Comparison of ENCODE assay signal across 15 cellular contexts in the genomic region with DNA sequence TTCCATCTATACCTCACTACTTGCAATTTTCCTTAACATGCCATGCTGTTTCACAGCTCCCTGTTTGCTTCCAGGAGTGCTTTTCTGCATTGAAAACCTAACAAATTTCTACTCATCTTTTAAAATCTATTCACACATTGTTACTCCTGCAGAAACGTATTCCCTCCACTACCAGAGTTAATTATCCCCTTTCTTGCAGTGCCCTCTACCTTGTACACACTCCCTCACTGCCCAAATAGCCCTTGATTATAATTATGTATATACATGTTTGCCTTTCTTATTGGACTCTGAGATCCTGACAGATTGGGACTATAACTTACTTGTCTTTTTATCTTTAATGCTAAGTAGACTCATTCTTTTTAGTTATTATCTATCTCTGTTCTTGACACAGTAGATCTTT.
DNase-seq lines count a peak whose midpoint lies in the region; ATAC-seq lines count a peak whose summit lies in the region.
"Had no signal": no experiment of that assay in that cellular context is flagged by ENCODE, and none has a peak within 500 bp of the region (broad histone marks: within the 10 kb centered on the region; RNA-seq: fewer than 3 reads in every experiment).

No MANE protein-coding gene starts in this region.

- ATAC-seq in Right ventricle myocardium superior (ENCODE audit: poor library complexity) (peak; percentile 75), GM21447 (IDR thresholded peaks at IDR 0.05; ENCODE audit: unreplicated experiment) (no peak)
- ATAC-seq: CD8-positive, alpha-beta T cell; GM23338; HCT116 had no signal

- no peak overlapping the region for H3K9ac ChIP-seq in BLaER1

- H3K4me3 ChIP-seq in BLaER1, result no peak overlapping the region
- H3K4me3 ChIP-seq: GM23338 had no signal

- H3K27ac ChIP-seq in BLaER1, result 0 out of 2 replicates have a peak overlapping the region, but pooled peaks have one; percentile 11
- H3K27ac ChIP-seq: C4-2B had no signal

- peaks cover 68% of the 10 kb centered on the region for H3K4me1 ChIP-seq in BLaER1
- H3K4me1 ChIP-seq: Caco-2 had no signal

- intact Hi-C loops in Right ventricle myocardium superior (cut with DNase I), result loop anchor here (5.0 to 10.0 kb wide), 2 partner anchors 208 to 470 kb away; no protein-coding TSS in a partner anchor
- intact Hi-C loops in cardiac septum (cut with DNase I), result loop anchor here (2.0 to 10.0 kb wide), 4 partner anchors 72 to 600 kb away; no protein-coding TSS in a partner anchor

- no peak overlapping the region for H3K4me2 ChIP-seq in BLaER1
- H3K4me2 ChIP-seq: GM23338 had no signal

- peaks cover 58% of the 10 kb centered on the region for H3K9me3 ChIP-seq in BLaER1
- H3K9me3 ChIP-seq: Caco-2 had no signal

- no peak for DNase-seq in Right ventricle myocardium superior
- no peak for DNase-seq in cardiac septum (ENCODE audit: low spot score)
- peak; percentile 68 for DNase-seq in NCI-H69 (lab: John Stamatoyannopoulos, UW)
- no peak for DNase-seq in RKO (ENCODE audit: low spot score)
- DNase-seq: Caco-2; CD4-positive, CD25-positive, alpha-beta regulatory T cell; CD8-positive, alpha-beta T cell; DMS153; DND-41; H9 had no signal

- H3K36me3 ChIP-seq in BLaER1, result peaks cover 29% of the 10 kb centered on the region

- H4K20me1 ChIP-seq in BLaER1, result no peaks in the 10 kb centered on the region

- no peaks in the 10 kb centered on the region for H3K27me3 ChIP-seq in BLaER1
